ENCODE assay signal across 8 cellular contexts in the genomic region with DNA sequence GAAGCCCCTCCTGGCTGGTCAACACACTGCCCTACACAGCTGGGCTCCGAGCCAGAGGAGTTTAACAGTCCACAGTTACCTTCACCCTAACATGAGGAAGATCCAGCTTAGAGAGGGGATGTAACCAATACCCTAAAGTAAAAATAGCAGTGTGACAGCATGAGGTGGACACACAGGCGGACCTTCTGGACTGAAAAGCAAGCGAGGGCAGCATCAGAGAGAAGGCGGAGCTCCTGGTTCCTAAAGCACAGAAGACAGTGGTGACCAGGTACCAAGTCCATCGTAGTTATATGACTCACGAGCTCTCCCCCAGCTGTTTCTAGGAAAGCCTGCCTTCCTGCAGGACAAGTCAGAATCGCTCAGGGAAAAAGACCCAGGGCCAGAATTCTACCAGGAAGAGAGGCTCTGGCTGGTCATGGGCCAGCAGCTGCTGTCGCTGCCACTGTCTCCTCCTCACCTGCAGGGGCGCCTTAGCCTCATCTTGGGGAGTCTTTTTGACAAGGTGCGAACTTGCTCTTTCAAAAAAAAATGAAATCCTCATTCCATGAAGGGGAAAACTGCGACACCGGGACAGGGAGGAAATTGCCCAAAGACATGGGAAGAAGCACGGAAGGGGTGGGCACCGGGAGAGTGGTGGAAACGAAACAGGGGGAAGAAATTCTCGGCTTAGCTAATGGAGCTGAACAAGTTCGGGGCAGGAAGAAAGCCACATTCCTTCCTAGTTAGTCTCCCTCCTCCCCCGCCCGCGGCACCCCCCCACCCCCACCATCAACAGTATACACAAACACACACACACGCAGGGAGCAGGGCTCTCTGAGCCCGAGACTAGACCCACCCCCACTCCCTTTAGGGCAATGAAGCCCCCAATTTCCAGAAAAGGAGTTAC. TPM values are rescaled to one million over a fixed set of nuclear protein-coding genes. Genes with fewer than 3 reads are reported as not detected.
DNase-seq lines count a peak whose midpoint lies in the region; ATAC-seq, FAIRE-seq and TF ChIP-seq lines count a peak whose summit lies in the region.

No MANE protein-coding gene starts in this region.

- H3K36me3 Mint-ChIP-seq in IgD-negative memory B cell (no peaks in the 10 kb centered on the region), astrocyte (ENCODE audit: low read depth, unreplicated experiment) (peaks cover 2% of the 10 kb centered on the region)

- H3K9ac ChIP-seq in astrocyte (ENCODE audit: low read length) (peak overlapping the region; percentile 100), skeletal muscle satellite cell (ENCODE audit: low read depth, low read length) (peak overlapping the region; percentile 97)

- no peaks in the 10 kb centered on the region for H3K9me3 ChIP-seq in astrocyte (ENCODE audit: insufficient read depth, low read depth, low read length)
- H3K9me3 ChIP-seq in skeletal muscle satellite cell (replicated peaks; ENCODE audit: low read length), result no peaks in the 10 kb centered on the region

- ATAC-seq in SK-N-SH treated with all-trans-retinoic acid at 6 μM for 48 hours (peak; percentile 31), GM19324 (IDR thresholded peaks at IDR 0.05; ENCODE audit: low FRiP score, unreplicated experiment) (no peak)

- FAIRE-seq in astrocyte (lab: Jason Lieb, UNC), result no peak

- peaks cover 21% of the 10 kb centered on the region for H3K4me1 ChIP-seq in astrocyte (ENCODE audit: insufficient read depth, low read length)
- H3K4me1 ChIP-seq in skeletal muscle satellite cell (ENCODE audit: control insufficient read depth, insufficient read depth, low read length), result peaks cover 21% of the 10 kb centered on the region

- peak; percentile 61 for TF ChIP-seq CTCF in astrocyte (IDR thresholded peaks at IDR 0.05; ENCODE audit: insufficient read depth, low read depth, low read length)

- H3K36me3 ChIP-seq in astrocyte (ENCODE audit: insufficient read depth, low read length) (no peaks in the 10 kb centered on the region), skeletal muscle satellite cell (ENCODE audit: insufficient read depth, low read length) (no peaks in the 10 kb centered on the region)

- H2AFZ ChIP-seq in astrocyte (ENCODE audit: low read depth, low read length), result peak overlapping the region; percentile 53

- peaks cover 65% of the 10 kb centered on the region for H3K79me2 ChIP-seq in astrocyte (ENCODE audit: insufficient read depth, low read length)

- H3K27me3 Mint-ChIP-seq in IgD-negative memory B cell (no peaks in the 10 kb centered on the region), astrocyte (ENCODE audit: low read depth, unreplicated experiment) (no peaks in the 10 kb centered on the region)

- H4K20me1 ChIP-seq in astrocyte (ENCODE audit: insufficient read depth, low read length), result peaks cover 53% of the 10 kb centered on the region

- DNase-seq in EL (peak; percentile 85), astrocyte (ENCODE audit: low read depth) (peak; percentile 82), middle frontal gyrus (ENCODE audit: extremely low spot score, low spot score) (no peak)

- H3K9me3 Mint-ChIP-seq in IgD-negative memory B cell (no peaks in the 10 kb centered on the region), astrocyte (ENCODE audit: unreplicated experiment) (no peaks in the 10 kb centered on the region)

- no peaks in the 10 kb centered on the region for H3K27me3 ChIP-seq in astrocyte (ENCODE audit: insufficient read depth, low read length)
- H3K27me3 ChIP-seq in skeletal muscle satellite cell (ENCODE audit: control insufficient read depth, insufficient read depth, low read length), result no peaks in the 10 kb centered on the region

- H3K4me1 Mint-ChIP-seq in IgD-negative memory B cell (peaks cover 0 to 25% (median 19%) of the 10 kb centered on the region in 3 donors), astrocyte (ENCODE audit: low read depth, unreplicated experiment) (peaks cover 10% of the 10 kb centered on the region)

- H3K27ac ChIP-seq in astrocyte (ENCODE audit: low read depth, low read length), result peak overlapping the region; percentile 99

- peak overlapping the region; percentile 88 to 99 (median 94) for H3K27ac Mint-ChIP-seq in IgD-negative memory B cell
- peak overlapping the region; percentile 98 for H3K27ac Mint-ChIP-seq in astrocyte (ENCODE audit: unreplicated experiment)

- H3K4me3 Mint-ChIP-seq in IgD-negative memory B cell (peak overlapping the region; percentile 90 to 96 (median 92)), astrocyte (ENCODE audit: unreplicated experiment) (peak overlapping the region; percentile 97)

- H3K4me2 ChIP-seq in astrocyte (ENCODE audit: low read length), result peak overlapping the region; percentile 99
- H3K4me2 ChIP-seq in skeletal muscle satellite cell (ENCODE audit: low read length), result peak overlapping the region; percentile 86

- H3K4me3 ChIP-seq in astrocyte (ENCODE audit: insufficient read depth, low read depth, low read length) (peak overlapping the region; percentile 93), iPS-11a (ENCODE audit: low read depth, low read length) (peak overlapping the region; percentile 95), skeletal muscle satellite cell (ENCODE audit: low read length) (peak overlapping the region; percentile 98)

TF ChIP-seq in SK-N-SH treated with all-trans-retinoic acid at 6 μM for 48 hours, 23 proteins besides CTCF, POLR2A, EP300 and RAD21 (continues in another document):
- TF ChIP-seq TOX (CRISPR knock-in tag; IDR thresholded peaks at IDR 0.05; ENCODE audit: borderline replicate concordance) (no peak), CSDC2 (CRISPR knock-in tag; IDR thresholded peaks at IDR 0.05) (no peak), TCF4 (CRISPR knock-in tag; IDR thresholded peaks at IDR 0.05; ENCODE audit: borderline replicate concordance) (no peak), CSRNP3 (CRISPR knock-in tag; IDR thresholded peaks at IDR 0.05) (no peak), PPARA (CRISPR knock-in tag; IDR thresholded peaks at IDR 0.05; ENCODE audit: borderline replicate concordance) (no peak), ESRRG (CRISPR knock-in tag; IDR thresholded peaks at IDR 0.05) (no peak), ZNF70 (CRISPR knock-in tag; IDR thresholded peaks at IDR 0.05) (no peak), ARNTL (CRISPR knock-in tag; IDR thresholded peaks at IDR 0.05; ENCODE audit: borderline replicate concordance, low read depth) (no peak), OSR1 (CRISPR knock-in tag; IDR thresholded peaks at IDR 0.05) (no peak), ZFP30 (CRISPR knock-in tag; IDR thresholded peaks at IDR 0.05) (no peak), BACH2 (CRISPR knock-in tag; IDR thresholded peaks at IDR 0.05; ENCODE audit: borderline replicate concordance) (no peak), ZNF8 (CRISPR knock-in tag; IDR thresholded peaks at IDR 0.05) (no peak)
- TF ChIP-seq, protein P1, sequence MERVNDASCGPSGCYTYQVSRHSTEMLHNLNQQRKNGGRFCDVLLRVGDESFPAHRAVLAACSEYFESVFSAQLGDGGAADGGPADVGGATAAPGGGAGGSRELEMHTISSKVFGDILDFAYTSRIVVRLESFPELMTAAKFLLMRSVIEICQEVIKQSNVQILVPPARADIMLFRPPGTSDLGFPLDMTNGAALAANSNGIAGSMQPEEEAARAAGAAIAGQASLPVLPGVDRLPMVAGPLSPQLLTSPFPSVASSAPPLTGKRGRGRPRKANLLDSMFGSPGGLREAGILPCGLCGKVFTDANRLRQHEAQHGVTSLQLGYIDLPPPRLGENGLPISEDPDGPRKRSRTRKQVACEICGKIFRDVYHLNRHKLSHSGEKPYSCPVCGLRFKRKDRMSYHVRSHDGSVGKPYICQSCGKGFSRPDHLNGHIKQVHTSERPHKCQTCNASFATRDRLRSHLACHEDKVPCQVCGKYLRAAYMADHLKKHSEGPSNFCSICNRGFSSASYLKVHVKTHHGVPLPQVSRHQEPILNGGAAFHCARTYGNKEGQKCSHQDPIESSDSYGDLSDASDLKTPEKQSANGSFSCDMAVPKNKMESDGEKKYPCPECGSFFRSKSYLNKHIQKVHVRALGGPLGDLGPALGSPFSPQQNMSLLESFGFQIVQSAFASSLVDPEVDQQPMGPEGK (CRISPR knock-in tag; IDR thresholded peaks at IDR 0.05; ENCODE audit: borderline replicate concordance), result no peak

RNA-seq across cellular contexts. Expression of gene ELL, which starts 1.7 kb away (rescaled TPM):
- 19.7 TPM for polyA plus RNA-seq in IgD-negative memory B cell
- 16.0 TPM in 2 replicates for total RNA-seq in astrocyte
- total RNA-seq in skeletal muscle satellite cell (2012; rRNA removed), result 11.8 and 12.2 TPM in 2 replicates

RNA-seq across cellular contexts. Expression of gene FKBP8, which starts 23.2 kb away (rescaled TPM):
- 120 TPM for polyA plus RNA-seq in IgD-negative memory B cell
- total RNA-seq in astrocyte, result 246 and 251 TPM in 2 replicates
- 170 and 228 TPM in 2 replicates for total RNA-seq in skeletal muscle satellite cell (2012; rRNA removed)

RNA-seq across cellular contexts. Expression of gene KXD1, which starts 37.5 kb away (rescaled TPM):
- polyA plus RNA-seq in IgD-negative memory B cell, result 82.8 TPM
- 73.4 and 80.2 TPM in 2 replicates for total RNA-seq in astrocyte
- 142 and 164 TPM in 2 replicates for total RNA-seq in skeletal muscle satellite cell (2012; rRNA removed)

RNA-seq across cellular contexts. Expression of gene UBA52, which starts 51.5 kb away (rescaled TPM):
- polyA plus RNA-seq in IgD-negative memory B cell, result 1,891 TPM
- total RNA-seq in astrocyte, result 1,213 and 1,287 TPM in 2 replicates
- total RNA-seq in skeletal muscle satellite cell (2012; rRNA removed), result 695 and 1,141 TPM in 2 replicates
